In the genomic region with DNA sequence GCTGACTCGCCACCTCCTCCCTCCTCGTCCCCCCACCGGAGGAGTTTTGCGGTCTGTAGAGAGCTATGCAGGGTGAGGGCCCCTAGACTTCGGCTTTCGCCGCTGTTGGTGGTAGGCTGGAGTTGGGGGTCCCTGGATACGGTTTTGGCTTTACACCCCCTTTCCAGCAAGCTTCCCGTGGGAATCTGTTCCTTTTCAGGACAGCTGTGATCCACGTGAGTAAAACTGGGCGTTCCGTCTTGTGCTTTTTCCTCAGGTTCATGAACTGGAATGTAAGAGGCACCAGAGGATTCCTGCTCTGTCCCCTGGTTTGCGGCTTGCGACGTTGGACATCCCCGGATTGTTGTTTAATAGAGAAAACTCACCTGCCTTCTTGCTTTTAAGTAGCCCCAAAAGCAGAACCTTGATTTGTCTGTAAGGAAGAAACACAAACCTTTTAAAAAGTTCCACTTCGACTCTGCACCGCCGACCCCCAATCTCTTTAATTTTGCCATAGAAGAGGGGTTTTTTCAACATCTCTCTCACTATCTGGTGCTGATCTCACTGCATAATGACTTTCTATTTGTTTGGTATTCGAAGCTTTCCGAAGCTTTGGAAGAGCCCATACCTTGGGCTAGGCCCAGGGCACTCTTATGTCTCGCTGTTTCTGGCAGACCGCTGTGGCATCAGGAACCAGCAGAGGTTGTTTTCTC, we compare ENCODE assay signal across 8 cellular contexts. TPM values are rescaled to one million over a fixed set of nuclear protein-coding genes. Genes with fewer than 3 reads are reported as not detected.
DNase-seq lines count a peak whose midpoint lies in the region; ATAC-seq and TF ChIP-seq lines count a peak whose summit lies in the region.

No MANE protein-coding gene starts in this region.

- H3K27ac ChIP-seq in WERI-Rb-1, result peak overlapping the region; percentile 99

- H3K36me3 ChIP-seq in WERI-Rb-1, result peaks cover 10% of the 10 kb centered on the region

- H3K27me3 ChIP-seq in WERI-Rb-1 (ENCODE audit: insufficient read depth, low read depth, severe bottlenecking), result no peaks in the 10 kb centered on the region

- H3K9me3 ChIP-seq in WERI-Rb-1 (ENCODE audit: severe bottlenecking), result no peaks in the 10 kb centered on the region

- DNase-seq in activated CD4-positive, alpha-beta T cell treated with anti-CD3 and anti-CD28 coated beads for 48 hours, result peak; percentile 25
- no peak for DNase-seq in activated CD4-positive, alpha-beta T cell treated with anti-CD3 and anti-CD28 coated beads, Interleukin-2, amount 50 U/mL, for 4 hours
- DNase-seq in HK-2 (ENCODE audit: unreplicated experiment) (peak; percentile 10), WERI-Rb-1 (no peak), foreskin fibroblast (peak; percentile 32 to 70), omental fat pad (ENCODE audit: low spot score) (no peak), midbrain (lab: John Stamatoyannopoulos, UW) (no peak)

- peak; percentile 20 for ATAC-seq in omental fat pad (ENCODE audit: low FRiP score)
- no peak for ATAC-seq in GM18870 (IDR thresholded peaks at IDR 0.05; ENCODE audit: unreplicated experiment)

- H3K4me3 ChIP-seq in WERI-Rb-1 (ENCODE audit: low read depth, low read length), result peak overlapping the region; percentile 69
- H3K4me3 ChIP-seq in foreskin fibroblast (ENCODE audit: low read depth in 1 of 2, low read length in 2 of 2), result peak overlapping the region; percentile 94

- TF ChIP-seq CTCF in WERI-Rb-1 (IDR thresholded peaks at IDR 0.05; ENCODE audit: low read depth, low read length) (no peak), foreskin fibroblast (IDR thresholded peaks at IDR 0.05; ENCODE audit: low read depth, low read length) (no peak), omental fat pad (IDR thresholded peaks at IDR 0.05) (no peak)

RNA-seq across cellular contexts. Expression of a gene that starts 0.5 kb away (rescaled TPM):
- 10 to 100 TPM; 19.4 to 31.4 (median 24.1) TPM for total RNA-seq in omental fat pad

RNA-seq across cellular contexts. Expression of a gene that starts 1.1 kb away (rescaled TPM):
- 10 to 100 TPM; 18.1 to 47.6 (median 25.7) TPM for total RNA-seq in omental fat pad

Comparison
In these comparisons a context has a peak if more than half of its experiments do, and no peak if none do; other contexts are left out.
1. DNase-seq: peak in activated CD4-positive, alpha-beta T cell treated with anti-CD3 and anti-CD28 coated beads for 48 hours (single experiment), HK-2 (single experiment) and foreskin fibroblast (2 of 2); none in activated CD4-positive, alpha-beta T cell treated with anti-CD3 and anti-CD28 coated beads, Interleukin-2, amount 50 U/mL, for 4 hours (0 of 2), WERI-Rb-1 (single experiment), omental fat pad (single experiment) and midbrain (single experiment).